In the genomic region with DNA sequence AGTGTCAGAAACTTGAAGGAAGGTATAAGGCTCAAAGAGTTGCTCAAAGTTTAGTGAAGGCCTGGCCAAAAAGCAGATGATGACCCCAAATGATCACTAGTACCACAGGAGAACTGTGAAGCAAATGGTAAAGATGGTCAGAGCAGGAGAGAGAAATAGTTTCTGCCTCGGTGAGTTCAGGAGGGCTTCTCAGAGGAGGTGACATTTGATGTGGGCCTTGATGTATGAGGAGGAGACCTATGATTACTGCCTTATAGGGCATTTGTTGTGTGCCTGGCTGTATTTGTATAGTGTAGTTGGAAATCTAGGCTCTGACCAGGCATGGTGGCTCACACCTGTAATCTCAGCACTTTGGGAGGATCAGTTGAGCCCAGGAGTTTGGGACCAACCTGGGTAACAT, we compare ENCODE assay signal across 1 cellular context.
TF ChIP-seq lines count a peak whose summit lies in the region.

No MANE protein-coding gene starts in this region.

TF ChIP-seq in HepG2, 621 proteins besides CTCF, POLR2A, EP300 and RAD21:
- TF ChIP-seq RBM22 (optimal IDR thresholded peaks at IDR 0.05; ENCODE audit: low read length) (peak; percentile 29), RFXANK (CRISPR knock-in tag; IDR thresholded peaks at IDR 0.05) (no peak)
